In genomic region chr9:27377811-27378345, GRCh38 we compare ENCODE assay signal across 10 cellular contexts.
A peak's percentile ranks its signal among the peaks of the same experiment; 100 is the strongest.
DNase-seq lines count a peak whose midpoint lies in the region; ATAC-seq lines count a peak whose summit lies in the region.
"Had no signal": no experiment of that assay in that cellular context is flagged by ENCODE, and none has a peak within 500 bp of the region (broad histone marks: within the 10 kb centered on the region; RNA-seq: fewer than 3 reads in every experiment).

No MANE protein-coding gene starts in this region.

- H3K9me3 Mint-ChIP-seq in dendritic cell treated with granulocyte-macrophage colony-stimulating factor and Interleukin-4, amounts not matched to agents 40 ng/mL and 50 ng/mL, for 4 days, result no peaks in the 10 kb centered on the region

- ATAC-seq in GM18502 (IDR thresholded peaks at IDR 0.05; ENCODE audit: poor library complexity, unreplicated experiment) (peak; percentile 89), GM21381 (IDR thresholded peaks at IDR 0.05; ENCODE audit: unreplicated experiment) (peak; percentile 81), HG03139 (IDR thresholded peaks at IDR 0.05; ENCODE audit: unreplicated experiment) (peak; percentile 79), left cardiac atrium (no peak)

- DNase-seq in KG1 (lab: John Stamatoyannopoulos, UW) (no peak), NCI-H774 (lab: John Stamatoyannopoulos, UW) (no peak), NOMO-1 treated with dmso at 0.1 percent for 144 hours (lab: John Stamatoyannopoulos, UW; ENCODE audit: unreplicated experiment) (no peak), left cardiac atrium (no peak)
- DNase-seq: GF-D8, T-helper 2 cell had no signal

- H3K27me3 Mint-ChIP-seq in dendritic cell treated with granulocyte-macrophage colony-stimulating factor and Interleukin-4, amounts not matched to agents 40 ng/mL and 50 ng/mL, for 4 days, result no peaks in the 10 kb centered on the region

- intact Hi-C loops in dendritic cell treated with granulocyte-macrophage colony-stimulating factor and Interleukin-4, amounts not matched to agents 40 ng/mL and 50 ng/mL, for 4 days (cut with micrococcal nuclease), result loop anchor here (10.0 kb wide), 1 partner anchor 57 kb away; no protein-coding TSS in a partner anchor
- intact Hi-C loops in left cardiac atrium (cut with DNase I), result no loop called here

- H3K4me3 Mint-ChIP-seq in dendritic cell treated with granulocyte-macrophage colony-stimulating factor and Interleukin-4, amounts not matched to agents 40 ng/mL and 50 ng/mL, for 4 days, result no peak overlapping the region

- H3K27ac Mint-ChIP-seq in dendritic cell treated with granulocyte-macrophage colony-stimulating factor and Interleukin-4, amounts not matched to agents 40 ng/mL and 50 ng/mL, for 4 days, result peak overlapping the region; percentile 50

- peaks cover 71% of the 10 kb centered on the region for H3K4me1 Mint-ChIP-seq in dendritic cell treated with granulocyte-macrophage colony-stimulating factor and Interleukin-4, amounts not matched to agents 40 ng/mL and 50 ng/mL, for 4 days (ENCODE audit: low read depth)

- peaks cover 29% of the 10 kb centered on the region for H3K36me3 Mint-ChIP-seq in dendritic cell treated with granulocyte-macrophage colony-stimulating factor and Interleukin-4, amounts not matched to agents 40 ng/mL and 50 ng/mL, for 4 days (ENCODE audit: low read depth)

Comparison
In these comparisons a context has a peak if more than half of its experiments do, and no peak if none do; other contexts are left out.
1. ATAC-seq: peak in GM18502 (single experiment), GM21381 (single experiment) and HG03139 (single experiment); none in left cardiac atrium (0 of 2).